Comparison of ENCODE assay signal across 1 cellular context in genomic region chr6:107113460-107114212, GRCh38.
TF ChIP-seq lines count a peak whose summit lies in the region.

No MANE protein-coding gene starts in this region.

TF ChIP-seq in HepG2, 621 proteins besides CTCF, POLR2A, EP300 and RAD21 (continued from another document):
- no peak for TF ChIP-seq TFAP4 (IDR thresholded peaks at IDR 0.05; ENCODE audit: borderline replicate concordance, low read depth)
- TF ChIP-seq ZNF510 (CRISPR knock-in tag; IDR thresholded peaks at IDR 0.05; ENCODE audit: low read depth): no peak
- TF ChIP-seq ZNF556 (CRISPR knock-in tag; IDR thresholded peaks at IDR 0.05; ENCODE audit: borderline replicate concordance): no peak
- TF ChIP-seq RORA (CRISPR knock-in tag; IDR thresholded peaks at IDR 0.05): no peak
- no peak for TF ChIP-seq RFX5 (IDR thresholded peaks at IDR 0.05; ENCODE audit: low read depth, low read length)
- no peak for TF ChIP-seq PHF8 (CRISPR knock-in tag; IDR thresholded peaks at IDR 0.05)
- no peak for TF ChIP-seq ZNF773 (CRISPR knock-in tag; IDR thresholded peaks at IDR 0.05; ENCODE audit: borderline replicate concordance)
- peak; percentile 21 for TF ChIP-seq IKZF4 (CRISPR knock-in tag; IDR thresholded peaks at IDR 0.05; ENCODE audit: borderline replicate concordance, low read depth, not compliant biosample characterization)
- TF ChIP-seq ZNF674 (CRISPR knock-in tag; IDR thresholded peaks at IDR 0.05; ENCODE audit: low read depth): no peak
- TF ChIP-seq ZNF431 (CRISPR knock-in tag; IDR thresholded peaks at IDR 0.05; ENCODE audit: borderline replicate concordance, low read depth): no peak
- no peak for TF ChIP-seq ESRRA (CRISPR knock-in tag; IDR thresholded peaks at IDR 0.05; ENCODE audit: low read depth)
- TF ChIP-seq PAXIP1 (CRISPR knock-in tag; conservative IDR thresholded peaks at IDR 0.05): 0 out of 2 replicates have a peak, but pooled peaks have one; percentile 14
- no peak for TF ChIP-seq ZNF878 (CRISPR knock-in tag; IDR thresholded peaks at IDR 0.05)
- TF ChIP-seq ZSCAN20 (CRISPR knock-in tag; IDR thresholded peaks at IDR 0.05; ENCODE audit: borderline replicate concordance): no peak
- TF ChIP-seq PHF20 (CRISPR knock-in tag; IDR thresholded peaks at IDR 0.05): no peak
- TF ChIP-seq ZHX2 (IDR thresholded peaks at IDR 0.05; ENCODE audit: low read depth): no peak
- TF ChIP-seq ZHX2 (CRISPR knock-in tag; IDR thresholded peaks at IDR 0.05; ENCODE audit: borderline replicate concordance): no peak
- TF ChIP-seq ZNF574 (CRISPR knock-in tag; IDR thresholded peaks at IDR 0.05): no peak
- TF ChIP-seq ZNF569 (CRISPR knock-in tag; IDR thresholded peaks at IDR 0.05; ENCODE audit: borderline replicate concordance): no peak
- no peak for TF ChIP-seq DDIT3 (CRISPR knock-in tag; IDR thresholded peaks at IDR 0.05)
- TF ChIP-seq E2F5 (CRISPR knock-in tag; conservative IDR thresholded peaks at IDR 0.05): no peak
- no peak for TF ChIP-seq HOXA9 (CRISPR knock-in tag; IDR thresholded peaks at IDR 0.05; ENCODE audit: borderline replicate concordance)
- TF ChIP-seq ZNF777 (CRISPR knock-in tag; IDR thresholded peaks at IDR 0.05): no peak
- TF ChIP-seq RAD51 (IDR thresholded peaks at IDR 0.05; ENCODE audit: borderline replicate concordance): no peak
TF ChIP-seq in HepG2: peak in this region for 10.
